ENCODE assay signal across 1 cellular context in genomic region chr17:81070541-81071246, GRCh38.
TF ChIP-seq lines count a peak whose summit lies in the region.

No MANE protein-coding gene starts in this region.

TF ChIP-seq in H1, 55 proteins besides CTCF, POLR2A, EP300 and RAD21:
- TF ChIP-seq TAF1 (IDR thresholded peaks at IDR 0.05; ENCODE audit: low read depth, low read length) (no peak), CEBPB (IDR thresholded peaks at IDR 0.05; ENCODE audit: low read depth, low read length) (no peak), CHD1 (IDR thresholded peaks at IDR 0.05; ENCODE audit: low read depth, low read length) (no peak), SAP30 (IDR thresholded peaks at IDR 0.05; ENCODE audit: insufficient read depth, insufficient replicate concordance, low read length) (no peak), PHF8 (conservative IDR thresholded peaks at IDR 0.05; ENCODE audit: low read depth, low read length) (no peak), CHD2 (IDR thresholded peaks at IDR 0.05; ENCODE audit: low read length) (no peak), NRF1 (IDR thresholded peaks at IDR 0.05; ENCODE audit: low read depth, low read length) (no peak), TAF7 (optimal IDR thresholded peaks at IDR 0.05; ENCODE audit: borderline replicate concordance, low read depth, low read length) (no peak), HDAC6 (IDR thresholded peaks at IDR 0.05; ENCODE audit: low read depth, low read length) (no peak), SP4 (IDR thresholded peaks at IDR 0.05; ENCODE audit: low read length) (no peak), TEAD4 (IDR thresholded peaks at IDR 0.05; ENCODE audit: low read depth, low read length) (no peak), BACH1 (IDR thresholded peaks at IDR 0.05; ENCODE audit: low read length) (no peak), MAFK (IDR thresholded peaks at IDR 0.05; ENCODE audit: low read depth, low read length) (no peak), CHD7 (IDR thresholded peaks at IDR 0.05; ENCODE audit: insufficient replicate concordance, low read length) (no peak), RFX5 (IDR thresholded peaks at IDR 0.05; ENCODE audit: borderline replicate concordance, low read depth, low read length) (no peak), YY1 (IDR thresholded peaks at IDR 0.05; ENCODE audit: low read depth, low read length) (no peak)
